ENCODE assay signal across 14 cellular contexts in the genomic region with DNA sequence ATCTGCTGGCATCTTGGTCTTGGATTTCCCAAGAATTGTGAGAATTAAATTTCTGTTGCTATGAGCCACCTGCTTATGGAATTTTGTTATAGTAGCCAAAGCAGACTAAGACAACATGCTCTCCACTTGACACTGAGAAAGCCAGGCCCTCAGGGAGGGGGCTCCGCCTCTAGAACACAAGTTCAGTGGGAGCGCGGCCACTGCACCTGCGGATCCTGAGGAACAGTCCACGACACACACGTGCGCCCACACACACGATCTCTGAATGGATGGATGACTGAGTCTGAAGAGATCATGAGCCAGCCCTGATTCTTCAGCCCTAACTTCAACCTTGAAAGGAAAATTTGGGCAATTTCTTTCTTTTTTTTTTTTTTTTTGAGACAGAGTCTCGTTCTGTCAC.
"Had no signal": no experiment of that assay in that cellular context is flagged by ENCODE, and none has a peak within 500 bp of the region (broad histone marks: within the 10 kb centered on the region; RNA-seq: fewer than 3 reads in every experiment).

No MANE protein-coding gene starts in this region.

- H3K4me1 Mint-ChIP-seq: stimulated activated naive CD8-positive, alpha-beta T cell treated with anti-CD3 and anti-CD28 coated beads, Interleukin-15, amount 100 ng/mL, for 72 hours had no signal

- H3K27me3 Mint-ChIP-seq: activated CD8-positive, alpha-beta T cell treated with anti-CD3 and anti-CD28 coated beads for 36 hours; progenitor cell of endocrine pancreas had no signal

- H3K4me3 ChIP-seq: cardiac muscle cell, hepatocyte, right lobe of liver, SJCRH30 had no signal

- H3K9me3 Mint-ChIP-seq: activated CD8-positive, alpha-beta T cell treated with anti-CD3 and anti-CD28 coated beads for 36 hours; activated naive CD4-positive, alpha-beta T cell treated with anti-CD3 and anti-CD28 coated beads for 36 hours; stimulated activated naive CD8-positive, alpha-beta T cell treated with anti-CD3 and anti-CD28 coated beads, Interleukin-15, amount 100 ng/mL, for 72 hours had no signal

- H3K27me3 ChIP-seq: cardiac muscle cell, hepatocyte, right lobe of liver, SJCRH30 had no signal

- DNase-seq: activated CD4-positive, alpha-beta T cell treated with anti-CD3 and anti-CD28 coated beads for 4 hours; activated CD8-positive, alpha-beta memory T cell treated with anti-CD3 and anti-CD28 coated beads, Interleukin-2, amount 50 U/mL, for 4 hours; activated CD8-positive, alpha-beta T cell treated with anti-CD3 and anti-CD28 coated beads for 36 hours; activated naive CD4-positive, alpha-beta T cell treated with anti-CD3 and anti-CD28 coated beads for 36 hours; effector memory CD4-positive, alpha-beta T cell; kidney glomerular epithelial cell; midbrain; SJCRH30; stimulated activated CD4-positive, alpha-beta T cell treated with anti-CD3 and anti-CD28 coated beads, Interleukin-4, amount 100 ng/mL, for 24 hours; stimulated activated naive CD8-positive, alpha-beta T cell treated with anti-CD3 and anti-CD28 coated beads, Interleukin-15, amount 100 ng/mL, for 72 hours had no signal

- ATAC-seq: activated CD8-positive, alpha-beta T cell treated with anti-CD3 and anti-CD28 coated beads for 36 hours; right lobe of liver; stimulated activated naive CD8-positive, alpha-beta T cell treated with anti-CD3 and anti-CD28 coated beads, Interleukin-15, amount 100 ng/mL, for 72 hours had no signal

- H3K4me2 ChIP-seq: hepatocyte had no signal

- H2AFZ ChIP-seq: hepatocyte had no signal

- H3K27ac Mint-ChIP-seq: activated CD8-positive, alpha-beta T cell treated with anti-CD3 and anti-CD28 coated beads for 36 hours; activated naive CD4-positive, alpha-beta T cell treated with anti-CD3 and anti-CD28 coated beads for 36 hours; progenitor cell of endocrine pancreas; stimulated activated naive CD8-positive, alpha-beta T cell treated with anti-CD3 and anti-CD28 coated beads, Interleukin-15, amount 100 ng/mL, for 72 hours had no signal

- H3K36me3 ChIP-seq: cardiac muscle cell, right lobe of liver had no signal

- H3K9me3 ChIP-seq: right lobe of liver, SJCRH30 had no signal

- H3K27ac ChIP-seq: right lobe of liver, SJCRH30 had no signal

- H3K4me3 Mint-ChIP-seq: activated CD8-positive, alpha-beta T cell treated with anti-CD3 and anti-CD28 coated beads for 36 hours; activated naive CD4-positive, alpha-beta T cell treated with anti-CD3 and anti-CD28 coated beads for 36 hours; stimulated activated naive CD8-positive, alpha-beta T cell treated with anti-CD3 and anti-CD28 coated beads, Interleukin-15, amount 100 ng/mL, for 72 hours had no signal
